Comparison of ENCODE assay signal across 29 cellular contexts in the genomic region with DNA sequence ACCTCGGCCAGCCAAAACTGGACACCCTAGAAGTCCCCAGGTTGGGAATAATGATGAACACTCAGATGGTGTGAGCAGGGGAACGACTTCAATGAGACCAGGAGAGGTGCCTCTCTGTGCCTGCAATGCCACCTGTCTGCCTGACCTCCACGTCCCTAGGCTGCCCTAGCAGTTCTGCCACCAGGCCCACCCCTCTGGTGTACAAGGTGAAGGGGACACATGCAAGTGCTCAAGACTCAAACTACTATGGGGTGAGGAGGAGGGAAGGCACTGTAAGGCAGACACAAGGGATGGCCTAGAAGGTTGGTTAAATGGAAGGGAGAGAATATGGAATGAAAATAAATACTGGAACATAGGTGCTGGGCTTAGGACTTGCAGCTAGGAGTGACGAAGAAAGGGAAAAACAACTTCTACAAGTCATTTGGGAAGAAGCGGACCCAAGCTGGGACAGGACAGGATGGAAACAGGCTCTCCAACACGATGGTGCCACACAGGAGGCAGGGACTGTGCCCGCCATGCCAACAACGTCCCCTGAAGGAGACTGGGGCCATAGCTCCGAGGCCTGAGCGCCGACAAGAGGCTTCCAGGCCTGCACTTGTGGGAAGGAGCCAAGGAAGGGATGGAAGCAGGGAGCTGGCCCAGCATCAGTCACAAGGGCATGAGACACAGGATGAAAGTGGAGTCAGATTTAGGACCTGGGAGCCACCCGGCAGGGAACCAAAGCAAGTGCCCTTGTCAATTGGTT. TPM values are rescaled to one million over a fixed set of nuclear protein-coding genes. Genes with fewer than 3 reads are reported as not detected.
"Had no signal": no experiment of that assay in that cellular context is flagged by ENCODE, and none has a peak within 500 bp of the region (broad histone marks: within the 10 kb centered on the region; RNA-seq: fewer than 3 reads in every experiment).

No MANE protein-coding gene starts in this region.

- H3K9me3 ChIP-seq: adrenal gland, left ventricle myocardium inferior, neutrophil, ovary, psoas muscle, right atrium auricular region, tibial nerve had no signal

- H3K36me3 ChIP-seq: ovary had no signal

- DNase-seq: activated CD4-positive, alpha-beta T cell treated with anti-CD3 and anti-CD28 coated beads, Interleukin-2, amount 10 ng/mL, durations not matched to agents 7 days and 5 days; activated CD8-positive, alpha-beta memory T cell treated with anti-CD3 and anti-CD28 coated beads, Interleukin-2, amount 10 ng/mL, durations not matched to agents 7 days and 5 days; activated CD8-positive, alpha-beta T cell treated with anti-CD3 and anti-CD28 coated beads for 36 hours; activated gamma-delta T cell treated with Interleukin-2 at 50 U/mL for 16 hours; activated T-cell treated with anti-CD3 and anti-CD28 coated beads for 4 hours; adrenal gland; cerebellar nuclear complex; effector CD8-positive, alpha-beta T cell; erythroblast; foreskin keratinocyte; kidney glomerular epithelial cell; left ventricle myocardium inferior; mammary epithelial cell; psoas muscle; stimulated activated CD4-positive, alpha-beta T cell treated with anti-CD3 and anti-CD28 coated beads, Interleukin-12 subunit alpha, Interleukin-12 subunit beta, amount 100 ng/mL, for 4 hours; stimulated activated CD4-positive, alpha-beta T cell treated with anti-CD3 and anti-CD28 coated beads, Interleukin-4, amount 100 ng/mL, for 4 hours; substantia nigra; SW 1271; T-helper 2 cell had no signal

- H3K4me3 Mint-ChIP-seq: activated CD4-positive, alpha-beta T cell treated with anti-CD3 and anti-CD28 coated beads, Interleukin-2, amount 10 ng/mL, durations not matched to agents 7 days and 5 days; activated CD8-positive, alpha-beta memory T cell treated with anti-CD3 and anti-CD28 coated beads, Interleukin-2, amount 10 ng/mL, durations not matched to agents 7 days and 5 days; activated CD8-positive, alpha-beta T cell treated with anti-CD3 and anti-CD28 coated beads for 36 hours; activated naive CD8-positive, alpha-beta T cell; natural killer cell treated with Interleukin-12 subunit alpha and Interleukin-12 subunit beta and Interleukin-15 and Interleukin-18, amount 100 ng/mL, for 72 hours; stimulated activated naive CD8-positive, alpha-beta T cell treated with anti-CD3 and anti-CD28 coated beads, Interleukin-15, Interleukin-2, amounts not matched to agents 100 ng/mL and 50 ng/mL, for 24 hours had no signal

- H3K4me1 ChIP-seq: foreskin keratinocyte, psoas muscle, tibial nerve had no signal

- H3K27ac ChIP-seq: adrenal gland, foreskin keratinocyte, left ventricle myocardium inferior, neutrophil, ovary, psoas muscle, right atrium auricular region, SK-N-MC, tibial nerve had no signal

- H3K27ac Mint-ChIP-seq: activated CD4-positive, alpha-beta T cell treated with anti-CD3 and anti-CD28 coated beads, Interleukin-2, amount 10 ng/mL, durations not matched to agents 7 days and 5 days; activated CD8-positive, alpha-beta memory T cell treated with anti-CD3 and anti-CD28 coated beads, Interleukin-2, amount 10 ng/mL, durations not matched to agents 7 days and 5 days; activated CD8-positive, alpha-beta T cell treated with anti-CD3 and anti-CD28 coated beads for 36 hours; activated naive CD8-positive, alpha-beta T cell; natural killer cell treated with Interleukin-12 subunit alpha and Interleukin-12 subunit beta and Interleukin-15 and Interleukin-18, amount 100 ng/mL, for 72 hours; stimulated activated naive CD8-positive, alpha-beta T cell treated with anti-CD3 and anti-CD28 coated beads, Interleukin-15, Interleukin-2, amounts not matched to agents 100 ng/mL and 50 ng/mL, for 24 hours had no signal

- H3K4me1 Mint-ChIP-seq: activated CD4-positive, alpha-beta T cell treated with anti-CD3 and anti-CD28 coated beads, Interleukin-2, amount 10 ng/mL, durations not matched to agents 7 days and 5 days; activated CD8-positive, alpha-beta memory T cell treated with anti-CD3 and anti-CD28 coated beads, Interleukin-2, amount 10 ng/mL, durations not matched to agents 7 days and 5 days had no signal

- H3K27me3 ChIP-seq: adrenal gland, foreskin keratinocyte, neutrophil, ovary, right atrium auricular region, tibial nerve had no signal

- H3K4me3 ChIP-seq: adrenal gland, left ventricle myocardium inferior, ovary, psoas muscle, right atrium auricular region, SK-N-MC, tibial nerve had no signal

- H3K27me3 Mint-ChIP-seq: activated CD4-positive, alpha-beta T cell treated with anti-CD3 and anti-CD28 coated beads, Interleukin-2, amount 10 ng/mL, durations not matched to agents 7 days and 5 days; activated CD8-positive, alpha-beta memory T cell treated with anti-CD3 and anti-CD28 coated beads, Interleukin-2, amount 10 ng/mL, durations not matched to agents 7 days and 5 days; activated CD8-positive, alpha-beta T cell treated with anti-CD3 and anti-CD28 coated beads for 36 hours; activated naive CD8-positive, alpha-beta T cell; natural killer cell treated with Interleukin-12 subunit alpha and Interleukin-12 subunit beta and Interleukin-15 and Interleukin-18, amount 100 ng/mL, for 72 hours; stimulated activated naive CD8-positive, alpha-beta T cell treated with anti-CD3 and anti-CD28 coated beads, Interleukin-15, Interleukin-2, amounts not matched to agents 100 ng/mL and 50 ng/mL, for 24 hours had no signal

- H3K9me3 Mint-ChIP-seq: activated CD4-positive, alpha-beta T cell treated with anti-CD3 and anti-CD28 coated beads, Interleukin-2, amount 10 ng/mL, durations not matched to agents 7 days and 5 days; activated CD8-positive, alpha-beta T cell treated with anti-CD3 and anti-CD28 coated beads for 36 hours; natural killer cell treated with Interleukin-12 subunit alpha and Interleukin-12 subunit beta and Interleukin-15 and Interleukin-18, amount 100 ng/mL, for 72 hours; stimulated activated naive CD8-positive, alpha-beta T cell treated with anti-CD3 and anti-CD28 coated beads, Interleukin-15, Interleukin-2, amounts not matched to agents 100 ng/mL and 50 ng/mL, for 24 hours had no signal

- ATAC-seq: activated CD8-positive, alpha-beta memory T cell treated with anti-CD3 and anti-CD28 coated beads, Interleukin-2, amount 10 ng/mL, durations not matched to agents 7 days and 5 days; activated CD8-positive, alpha-beta T cell treated with anti-CD3 and anti-CD28 coated beads for 36 hours; foreskin keratinocyte; natural killer cell treated with Interleukin-12 subunit alpha and Interleukin-12 subunit beta and Interleukin-15 and Interleukin-18, amount 100 ng/mL, for 72 hours; psoas muscle had no signal

RNA-seq across cellular contexts. Expression of gene SERPIND1, which starts 18.5 kb away (rescaled TPM):
- total RNA-seq: activated CD4-positive, alpha-beta T cell treated with anti-CD3 and anti-CD28 coated beads, Interleukin-2, amount 10 ng/mL, durations not matched to agents 7 days and 5 days; activated CD8-positive, alpha-beta memory T cell treated with anti-CD3 and anti-CD28 coated beads, Interleukin-2, amount 10 ng/mL, durations not matched to agents 7 days and 5 days; activated CD8-positive, alpha-beta T cell treated with anti-CD3 and anti-CD28 coated beads for 36 hours; bronchial epithelial cell; fibroblast of lung; foreskin keratinocyte; mammary epithelial cell; psoas muscle had no signal
- polyA plus RNA-seq: foreskin keratinocyte, mammary epithelial cell had no signal
